Comparison of ENCODE assay signal across 1 cellular context in the genomic region with DNA sequence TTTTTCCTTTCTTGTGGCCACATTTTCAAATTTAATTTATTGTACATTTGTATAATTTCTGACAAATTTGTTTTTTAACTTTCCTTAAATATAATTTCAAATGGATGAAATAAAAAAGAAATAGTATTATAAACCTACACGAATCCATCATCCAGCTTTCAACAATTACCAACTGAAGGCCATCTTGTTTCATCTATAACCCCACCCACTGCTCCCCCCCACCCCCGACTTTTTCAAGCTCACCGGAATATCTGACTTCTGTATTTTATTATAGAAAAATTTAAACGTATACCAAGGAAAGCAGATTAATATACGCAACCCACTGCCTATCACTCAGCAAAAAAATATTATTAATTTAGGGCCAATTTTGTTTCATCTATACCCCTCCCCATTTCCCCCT.
TF ChIP-seq lines count a peak whose summit lies in the region.

No MANE protein-coding gene starts in this region.

TF ChIP-seq in H1, 55 proteins besides CTCF, POLR2A, EP300 and RAD21:
- TF ChIP-seq CBX5 (IDR thresholded peaks at IDR 0.05; ENCODE audit: low read depth, low read length) (no peak), SP4 (IDR thresholded peaks at IDR 0.05; ENCODE audit: low read length) (no peak), TEAD4 (IDR thresholded peaks at IDR 0.05; ENCODE audit: low read depth, low read length) (no peak), HDAC2 (IDR thresholded peaks at IDR 0.05; ENCODE audit: borderline replicate concordance in 1 of 2, low read depth in 2 of 2, low read length in 2 of 2) (no peak), YY1 (IDR thresholded peaks at IDR 0.05; ENCODE audit: low read depth, low read length) (no peak), SUZ12 (IDR thresholded peaks at IDR 0.05; ENCODE audit: low read length) (no peak), SP2 (IDR thresholded peaks at IDR 0.05; ENCODE audit: low read length) (no peak), SIRT6 (IDR thresholded peaks at IDR 0.05; ENCODE audit: low read length) (no peak), ATF2 (IDR thresholded peaks at IDR 0.05; ENCODE audit: low read length) (no peak), CBX8 (IDR thresholded peaks at IDR 0.05; ENCODE audit: borderline replicate concordance, low read depth, low read length) (no peak), GABPA (IDR thresholded peaks at IDR 0.05; ENCODE audit: borderline replicate concordance, insufficient read depth, low read length) (no peak)
TF ChIP-seq in H1: peak in this region for 0.
